8 cellular contexts compared by ENCODE assay signal in the genomic region with DNA sequence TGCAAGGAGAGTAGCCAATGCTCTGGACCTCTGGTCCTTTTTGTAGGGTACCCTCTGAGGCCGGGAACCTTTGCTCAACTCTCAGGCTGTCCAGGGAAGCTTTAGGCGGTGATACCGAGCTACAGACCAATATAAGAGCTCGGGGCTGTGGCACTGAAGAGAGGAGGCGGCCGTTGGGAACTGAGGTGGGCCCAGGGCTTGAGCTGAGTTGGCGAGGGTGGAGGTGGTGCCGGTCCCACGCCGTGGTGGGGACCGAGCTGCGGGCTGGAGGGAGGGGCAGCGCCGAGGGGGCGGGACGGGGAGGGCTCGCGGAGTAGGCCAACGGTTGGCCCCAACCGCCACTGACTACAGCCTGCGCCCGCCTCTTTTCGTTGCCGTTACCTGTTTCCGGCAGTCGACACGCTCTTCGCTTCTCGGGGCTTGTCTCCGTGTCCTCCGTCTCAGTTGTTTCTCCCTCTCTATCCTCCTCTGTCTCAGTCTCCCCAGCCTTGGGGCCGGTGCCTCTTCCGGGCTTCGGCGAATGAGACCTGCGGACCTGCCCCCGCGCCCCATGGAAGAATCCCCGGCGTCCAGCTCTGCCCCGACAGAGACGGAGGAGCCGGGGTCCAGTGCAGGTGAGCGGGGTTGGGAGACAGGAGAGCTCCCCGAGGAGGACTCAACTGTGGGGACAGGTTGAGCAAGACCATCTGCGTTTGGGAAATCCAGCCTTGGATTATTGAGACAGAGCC. TPM values are rescaled to one million over a fixed set of nuclear protein-coding genes. Genes with fewer than 3 reads are reported as not detected.
DNase-seq lines count a peak whose midpoint lies in the region; ATAC-seq and TF ChIP-seq lines count a peak whose summit lies in the region.

A gene with protein sequence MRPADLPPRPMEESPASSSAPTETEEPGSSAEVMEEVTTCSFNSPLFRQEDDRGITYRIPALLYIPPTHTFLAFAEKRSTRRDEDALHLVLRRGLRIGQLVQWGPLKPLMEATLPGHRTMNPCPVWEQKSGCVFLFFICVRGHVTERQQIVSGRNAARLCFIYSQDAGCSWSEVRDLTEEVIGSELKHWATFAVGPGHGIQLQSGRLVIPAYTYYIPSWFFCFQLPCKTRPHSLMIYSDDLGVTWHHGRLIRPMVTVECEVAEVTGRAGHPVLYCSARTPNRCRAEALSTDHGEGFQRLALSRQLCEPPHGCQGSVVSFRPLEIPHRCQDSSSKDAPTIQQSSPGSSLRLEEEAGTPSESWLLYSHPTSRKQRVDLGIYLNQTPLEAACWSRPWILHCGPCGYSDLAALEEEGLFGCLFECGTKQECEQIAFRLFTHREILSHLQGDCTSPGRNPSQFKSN (plus strand): TSS at position 393 of the 728 bp plus-strand sequence. CDS start 128 bp downstream, at position 521.

- no peak for TF ChIP-seq CTCF in SU-DHL-6 (IDR thresholded peaks at IDR 0.05; ENCODE audit: insufficient read depth, low read length, poor library complexity, severe bottlenecking)
- TF ChIP-seq CTCF in type B pancreatic cell (conservative IDR thresholded peaks at IDR 0.05) = no peak

- peak within 1 kb of the TSS; percentile 96 for H3K4me3 Mint-ChIP-seq in activated naive CD8-positive, alpha-beta T cell treated with anti-CD3 and anti-CD28 coated beads for 36 hours
- peak within 1 kb of the TSS; percentile 94 for H3K4me3 Mint-ChIP-seq in type B pancreatic cell

- H3K27me3 Mint-ChIP-seq in activated naive CD8-positive, alpha-beta T cell treated with anti-CD3 and anti-CD28 coated beads for 36 hours = no peaks in the 10 kb centered on the region
- H3K27me3 Mint-ChIP-seq in type B pancreatic cell = no peaks in the 10 kb centered on the region

- H3K36me3 Mint-ChIP-seq in activated naive CD8-positive, alpha-beta T cell treated with anti-CD3 and anti-CD28 coated beads for 36 hours = no peaks in the 10 kb centered on the region
- H3K36me3 Mint-ChIP-seq in type B pancreatic cell = peaks cover 5% of the 10 kb centered on the region

- DNase-seq in NCI-H1105 (lab: John Stamatoyannopoulos, UW) = peak; percentile 83
- DNase-seq in activated naive CD8-positive, alpha-beta T cell treated with anti-CD3 and anti-CD28 coated beads for 36 hours = peak; percentile 87
- DNase-seq in cardiac septum (ENCODE audit: low spot score) = peak; percentile 90
- DNase-seq in pons (ENCODE audit: low spot score) = peak; percentile 37
- peak; percentile 70 for DNase-seq in type B pancreatic cell (ENCODE audit: extremely low spot score, unreplicated experiment)

- no peaks in the 10 kb centered on the region for H3K27me3 ChIP-seq in SU-DHL-6 (ENCODE audit: low read length)

- intact Hi-C loops in cardiac septum (cut with DNase I) = no loop called here

- no peaks in the 10 kb centered on the region for H3K36me3 ChIP-seq in SU-DHL-6 (ENCODE audit: low read length)

- H4K20me1 ChIP-seq in SU-DHL-6 (ENCODE audit: low read depth, low read length) = no peaks in the 10 kb centered on the region

- H3K9me3 ChIP-seq in SU-DHL-6 (ENCODE audit: insufficient read depth, low read length) = no peaks in the 10 kb centered on the region

- no peaks in the 10 kb centered on the region for H3K9me2 ChIP-seq in SU-DHL-6 (replicated peaks; ENCODE audit: insufficient read depth, low read length)

- H3K9ac ChIP-seq in SU-DHL-6 (ENCODE audit: low read length) = peak within 1 kb of the TSS; percentile 94

- TF ChIP-seq POLR2A in GM10847 (IDR thresholded peaks at IDR 0.05; ENCODE audit: extremely low read depth, insufficient read length) = peak; percentile 58

- peak within 1 kb of the TSS; percentile 91 for H2AFZ ChIP-seq in SU-DHL-6 (ENCODE audit: low read depth, low read length, severe bottlenecking)

- H3K9me3 Mint-ChIP-seq in activated naive CD8-positive, alpha-beta T cell treated with anti-CD3 and anti-CD28 coated beads for 36 hours = no peaks in the 10 kb centered on the region
- H3K9me3 Mint-ChIP-seq in type B pancreatic cell = no peaks in the 10 kb centered on the region

- H3K4me3 ChIP-seq in SU-DHL-6 (ENCODE audit: insufficient read depth, low read length, poor library complexity, severe bottlenecking) = peak within 1 kb of the TSS; percentile 89

- peak within 1 kb of the TSS; percentile 87 for H3K27ac Mint-ChIP-seq in activated naive CD8-positive, alpha-beta T cell treated with anti-CD3 and anti-CD28 coated beads for 36 hours
- peak within 1 kb of the TSS; percentile 77 for H3K27ac Mint-ChIP-seq in type B pancreatic cell

- peak within 1 kb of the TSS; percentile 76 for H3K27ac ChIP-seq in SU-DHL-6 (ENCODE audit: low read depth, low read length)

- peak; percentile 87 for ATAC-seq in HG02623 (IDR thresholded peaks at IDR 0.05; ENCODE audit: unreplicated experiment)

- peak within 1 kb of the TSS; percentile 80 for H3K4me2 ChIP-seq in SU-DHL-6 (ENCODE audit: low read depth, low read length, poor library complexity, severe bottlenecking)

- peaks cover 23% of the 10 kb centered on the region for H3F3A ChIP-seq in SU-DHL-6 (ENCODE audit: insufficient read depth)

- peaks cover 39% of the 10 kb centered on the region for H3K79me2 ChIP-seq in SU-DHL-6 (ENCODE audit: insufficient read depth, low read length)

- H3K4me1 Mint-ChIP-seq in activated naive CD8-positive, alpha-beta T cell treated with anti-CD3 and anti-CD28 coated beads for 36 hours = peaks cover 27% of the 10 kb centered on the region
- peaks cover 6% of the 10 kb centered on the region for H3K4me1 Mint-ChIP-seq in type B pancreatic cell (ENCODE audit: unreplicated experiment)

RNA-seq across cellular contexts. Expression of the gene that starts here (rescaled TPM):
- 10 to 100 TPM; 13.0 to 13.1 TPM for total RNA-seq in activated naive CD8-positive, alpha-beta T cell treated with anti-CD3 and anti-CD28 coated beads for 36 hours
- total RNA-seq in cardiac septum (9.3 TPM), type B pancreatic cell (ENCODE audit: low replicate concordance) (5.5 and 10.8 TPM in 2 replicates)

Comparison
In these comparisons a context has a peak if more than half of its experiments do, and no peak if none do; other contexts are left out.
1. Peak in every context shown above with its lines: DNase-seq, ATAC-seq, H3K4me3 ChIP-seq and H3K27ac ChIP-seq.
2. DNase-seq: peak in every context shown above with its lines; median percentile 90 in cardiac septum; 87 in activated naive CD8-positive, alpha-beta T cell treated with anti-CD3 and anti-CD28 coated beads for 36 hours; 83 in NCI-H1105; 70 in type B pancreatic cell; 37 in pons.